23 cellular contexts compared by ENCODE assay signal in the genomic region with DNA sequence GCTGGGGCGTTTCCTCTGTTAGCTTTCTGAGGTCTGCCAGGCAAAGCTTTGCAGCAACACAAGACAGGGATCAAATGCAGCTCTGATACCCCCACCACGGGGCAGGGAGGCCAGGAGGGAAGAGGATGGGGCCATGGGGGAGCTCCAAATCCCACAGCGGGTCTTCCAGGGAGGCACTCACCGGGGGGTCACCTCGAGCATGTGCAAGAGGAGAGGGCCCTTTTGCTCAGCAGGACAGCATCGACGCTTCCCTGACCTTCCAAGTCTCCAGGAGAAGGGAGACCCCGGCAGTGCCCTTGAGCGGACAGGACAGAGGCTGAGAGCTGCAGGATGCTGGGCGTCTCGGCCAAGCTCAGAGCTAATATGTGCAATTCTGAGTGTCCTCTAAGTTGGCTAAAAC.
"Had no signal": no experiment of that assay in that cellular context is flagged by ENCODE, and none has a peak within 500 bp of the region (broad histone marks: within the 10 kb centered on the region; RNA-seq: fewer than 3 reads in every experiment).

No MANE protein-coding gene starts in this region.

- H3K4me3 Mint-ChIP-seq: activated B cell treated with CpG ODN at 0.5 μM for 24 hours; activated CD4-positive, alpha-beta memory T cell treated with anti-CD3 and anti-CD28 coated beads, Interleukin-2, amount 10 ng/mL, durations not matched to agents 7 days and 5 days; activated CD8-positive, alpha-beta memory T cell treated with anti-CD3 and anti-CD28 coated beads, Interleukin-2, amount 10 ng/mL, durations not matched to agents 7 days and 5 days; activated T-helper 17 cell treated with anti-CD3 and anti-CD28 coated beads, Interleukin-2, amount 50 U/mL, for 72 hours; dendritic cell treated with granulocyte-macrophage colony-stimulating factor and Interleukin-4, amounts not matched to agents 40 ng/mL and 50 ng/mL, for 4 days; immature natural killer cell; naive thymus-derived CD8-positive, alpha-beta T cell; T-cell had no signal

- H3K27me3 Mint-ChIP-seq: dendritic cell treated with granulocyte-macrophage colony-stimulating factor and Interleukin-4, amounts not matched to agents 40 ng/mL and 50 ng/mL, for 4 days had no signal

- DNase-seq: activated B cell treated with CpG ODN at 0.5 μM for 24 hours; activated CD4-positive, alpha-beta memory T cell treated with anti-CD3 and anti-CD28 coated beads, Interleukin-2, amount 10 ng/mL, durations not matched to agents 7 days and 5 days; activated CD4-positive, alpha-beta T cell treated with anti-CD3 and anti-CD28 coated beads for 4 hours; activated CD8-positive, alpha-beta memory T cell treated with anti-CD3 and anti-CD28 coated beads, Interleukin-2, amount 10 ng/mL, durations not matched to agents 7 days and 5 days; activated naive CD4-positive, alpha-beta T cell treated with anti-CD3 and anti-CD28 coated beads, Interleukin-2, amount 50 U/mL, for 16 hours; activated T-cell treated with anti-CD3 and anti-CD28 coated beads, Interleukin-2, amount 50 U/mL, for 1 hour; cerebellar nuclear complex; effector memory CD4-positive, alpha-beta T cell; immature natural killer cell; kidney glomerular epithelial cell; mesenchymal stem cell; naive thymus-derived CD8-positive, alpha-beta T cell; stimulated activated CD4-positive, alpha-beta T cell treated with anti-CD3 and anti-CD28 coated beads, Interleukin-12 subunit alpha, Interleukin-12 subunit beta, amount 100 ng/mL, for 4 hours; stimulated activated CD4-positive, alpha-beta T cell treated with anti-CD3 and anti-CD28 coated beads, Interleukin-1b, Interleukin-23, amount 100 ng/mL, for 48 hours; stimulated activated naive CD4-positive, alpha-beta T cell treated with Interleukin-2 at 50 U/mL for 16 hours; T-cell; transverse colon had no signal

- H3K36me3 Mint-ChIP-seq: activated CD8-positive, alpha-beta memory T cell treated with anti-CD3 and anti-CD28 coated beads, Interleukin-2, amount 10 ng/mL, durations not matched to agents 7 days and 5 days; immature natural killer cell; naive thymus-derived CD8-positive, alpha-beta T cell; T-cell had no signal

- H3K4me3 ChIP-seq: ascending aorta, esophagus muscularis mucosa, gastroesophageal sphincter, transverse colon had no signal

- H3K36me3 ChIP-seq: ascending aorta, esophagus muscularis mucosa, gastroesophageal sphincter, transverse colon had no signal

- H3K4me1 ChIP-seq: ascending aorta, esophagus muscularis mucosa, gastroesophageal sphincter, parathyroid adenoma had no signal

- H3K4me1 Mint-ChIP-seq: activated B cell treated with CpG ODN at 0.5 μM for 24 hours; activated CD4-positive, alpha-beta memory T cell treated with anti-CD3 and anti-CD28 coated beads, Interleukin-2, amount 10 ng/mL, durations not matched to agents 7 days and 5 days; activated CD8-positive, alpha-beta memory T cell treated with anti-CD3 and anti-CD28 coated beads, Interleukin-2, amount 10 ng/mL, durations not matched to agents 7 days and 5 days; activated T-helper 17 cell treated with anti-CD3 and anti-CD28 coated beads, Interleukin-2, amount 50 U/mL, for 72 hours; immature natural killer cell; T-cell had no signal

- H3K9me3 ChIP-seq: ascending aorta, esophagus muscularis mucosa, gastroesophageal sphincter, transverse colon had no signal

- H3K27ac Mint-ChIP-seq: activated B cell treated with CpG ODN at 0.5 μM for 24 hours; activated CD4-positive, alpha-beta memory T cell treated with anti-CD3 and anti-CD28 coated beads, Interleukin-2, amount 10 ng/mL, durations not matched to agents 7 days and 5 days; activated CD8-positive, alpha-beta memory T cell treated with anti-CD3 and anti-CD28 coated beads, Interleukin-2, amount 10 ng/mL, durations not matched to agents 7 days and 5 days; activated T-helper 17 cell treated with anti-CD3 and anti-CD28 coated beads, Interleukin-2, amount 50 U/mL, for 72 hours; dendritic cell treated with granulocyte-macrophage colony-stimulating factor and Interleukin-4, amounts not matched to agents 40 ng/mL and 50 ng/mL, for 4 days; immature natural killer cell; T-cell had no signal

- H3K27ac ChIP-seq: ascending aorta, esophagus muscularis mucosa, gastroesophageal sphincter, parathyroid adenoma, transverse colon had no signal

- H3K9me3 Mint-ChIP-seq: activated B cell treated with CpG ODN at 0.5 μM for 24 hours; activated CD4-positive, alpha-beta memory T cell treated with anti-CD3 and anti-CD28 coated beads, Interleukin-2, amount 10 ng/mL, durations not matched to agents 7 days and 5 days; activated T-helper 17 cell treated with anti-CD3 and anti-CD28 coated beads, Interleukin-2, amount 50 U/mL, for 72 hours; dendritic cell treated with granulocyte-macrophage colony-stimulating factor and Interleukin-4, amounts not matched to agents 40 ng/mL and 50 ng/mL, for 4 days; immature natural killer cell; naive thymus-derived CD8-positive, alpha-beta T cell; T-cell had no signal
